In genomic region chr6:15079288-15079817, GRCh38 we compare ENCODE assay signal across 1 cellular context.
TF ChIP-seq lines count a peak whose summit lies in the region.

No MANE protein-coding gene starts in this region.

TF ChIP-seq in K562, 482 proteins besides CTCF, POLR2A, EP300 and RAD21 (continued from another document and continues in another):
- TF ChIP-seq TSHZ1 (CRISPR knock-in tag; IDR thresholded peaks at IDR 0.05) (no peak), FOS (IDR thresholded peaks at IDR 0.05; ENCODE audit: extremely low read depth, insufficient read length) (no peak), BRF2 (IDR thresholded peaks at IDR 0.05; ENCODE audit: borderline replicate concordance, insufficient read depth, insufficient read length) (no peak), ZBTB2 (IDR thresholded peaks at IDR 0.05) (peak; percentile 65), SOX6 (IDR thresholded peaks at IDR 0.05) (peak; percentile 97), GTF2A2 (tag; IDR thresholded peaks at IDR 0.05) (no peak), GTF3C2 (IDR thresholded peaks at IDR 0.05; ENCODE audit: borderline replicate concordance, extremely low read depth, insufficient read length) (no peak), ZFP30 (CRISPR knock-in tag; IDR thresholded peaks at IDR 0.05; ENCODE audit: borderline replicate concordance) (no peak), THRB (CRISPR knock-in tag; conservative IDR thresholded peaks at IDR 0.05) (no peak), KAT7 (CRISPR knock-in tag; IDR thresholded peaks at IDR 0.05; ENCODE audit: borderline replicate concordance) (0 out of 2 replicates have a peak, but pooled peaks have one; percentile 79), ZNF143 (CRISPR knock-in tag; IDR thresholded peaks at IDR 0.05) (no peak), CGGBP1 (CRISPR knock-in tag; IDR thresholded peaks at IDR 0.05) (no peak), TRIM28 (IDR thresholded peaks at IDR 0.05) (peak; percentile 39; the same call in 1 of the 2 replicates), RBFOX2 (IDR thresholded peaks at IDR 0.05; ENCODE audit: low read depth, low read length) (no peak), ZFPM2 (CRISPR knock-in tag; IDR thresholded peaks at IDR 0.05) (no peak), ZNF395 (CRISPR knock-in tag; IDR thresholded peaks at IDR 0.05) (peak; percentile 65; the same call in 1 of the 2 replicates), TOE1 (IDR thresholded peaks at IDR 0.05; ENCODE audit: borderline replicate concordance) (peak; percentile 18; the same call in 1 of the 2 replicates), TOE1 (CRISPR knock-in tag; IDR thresholded peaks at IDR 0.05; ENCODE audit: borderline replicate concordance, low read depth) (no peak), BRCA1 (IDR thresholded peaks at IDR 0.05) (no peak), BRCA1 (CRISPR knock-in tag; IDR thresholded peaks at IDR 0.05) (no peak), ARID4B (CRISPR knock-in tag; IDR thresholded peaks at IDR 0.05) (0 out of 2 replicates have a peak, but pooled peaks have one; percentile 27), PHF20 (IDR thresholded peaks at IDR 0.05; ENCODE audit: partially characterized antibody) (no peak), PML (IDR thresholded peaks at IDR 0.05; ENCODE audit: low read length) (peak; percentile 95), SP1 (CRISPR knock-in tag; IDR thresholded peaks at IDR 0.05) (peak; percentile 22; the same call in 1 of the 2 replicates), HMG20B (CRISPR knock-in tag; IDR thresholded peaks at IDR 0.05) (no peak), SIN3A (IDR thresholded peaks at IDR 0.05; ENCODE audit: borderline replicate concordance in 2 of 2, control insufficient read depth in 1 of 2, low read depth in 2 of 2, low read length in 2 of 2) (no peak), ZNF449 (CRISPR knock-in tag; IDR thresholded peaks at IDR 0.05) (no peak), HMG20A (CRISPR knock-in tag; conservative IDR thresholded peaks at IDR 0.05) (no peak), NBN (IDR thresholded peaks at IDR 0.05; ENCODE audit: low read depth) (peak; percentile 82), CC2D1A (IDR thresholded peaks at IDR 0.05) (peak; percentile 94; the same call in 1 of the 2 replicates), ZBTB7A (IDR thresholded peaks at IDR 0.05; ENCODE audit: borderline replicate concordance, control insufficient read depth, low read depth, low read length) (0 out of 2 replicates have a peak, but pooled peaks have one; percentile 52), SIX5 (IDR thresholded peaks at IDR 0.05; ENCODE audit: borderline replicate concordance in 1 of 2, insufficient read depth in 1 of 2, low read depth in 1 of 2, low read length in 2 of 2) (no peak), HINFP (tag; conservative IDR thresholded peaks at IDR 0.05; ENCODE audit: low read depth) (no peak), USF2 (CRISPR knock-in tag; IDR thresholded peaks at IDR 0.05) (no peak), RBM15 (IDR thresholded peaks at IDR 0.05; ENCODE audit: insufficient read depth, low read length) (no peak), ID3 (CRISPR knock-in tag; IDR thresholded peaks at IDR 0.05) (no peak), ID3 (tag; IDR thresholded peaks at IDR 0.05) (peak; percentile 90), MEIS2 (IDR thresholded peaks at IDR 0.05; ENCODE audit: partially characterized antibody) (peak; percentile 94)
